8 cellular contexts compared by ENCODE assay signal in the genomic region with DNA sequence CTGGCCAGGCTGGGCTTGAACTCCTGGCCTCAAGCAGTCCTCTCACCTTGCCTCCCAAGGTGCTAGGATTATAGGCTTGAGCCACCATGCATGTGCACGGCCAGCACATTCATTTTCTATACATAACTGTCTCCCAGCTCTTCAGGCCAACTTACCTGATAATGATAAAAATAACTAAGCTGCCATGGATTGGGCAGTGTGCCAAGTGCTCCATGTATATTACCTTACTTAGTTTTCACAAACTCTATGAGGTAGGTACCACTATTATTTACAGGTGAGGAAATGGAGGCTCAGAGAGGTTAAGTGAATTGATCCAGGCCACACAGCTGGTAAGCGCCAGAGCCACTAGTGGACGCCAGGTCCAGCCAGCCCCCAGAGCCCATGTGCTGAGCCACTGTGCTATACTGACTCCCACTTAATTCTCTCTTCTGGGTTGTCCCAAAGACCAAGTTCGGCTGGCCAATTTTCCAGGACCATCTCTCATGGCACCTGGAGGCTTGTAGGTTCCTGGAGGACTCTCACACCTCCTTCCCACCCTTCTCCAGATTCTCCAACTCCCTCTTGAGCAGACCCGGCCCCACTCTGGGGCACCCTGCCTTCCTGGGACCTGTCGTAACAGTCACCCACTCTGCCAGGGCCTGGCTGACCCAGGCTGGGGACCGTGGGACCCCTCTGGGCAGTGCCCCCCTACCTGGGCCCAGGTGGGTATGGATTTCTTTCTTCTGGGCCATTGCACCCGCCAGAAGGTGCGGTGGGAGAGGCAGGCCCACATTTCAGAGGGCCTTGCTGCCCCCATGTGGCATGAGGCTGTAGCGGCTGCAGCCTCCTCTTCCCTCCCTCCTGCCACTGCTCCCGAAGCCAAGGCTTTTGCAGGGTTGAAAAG. TPM values are rescaled to one million over a fixed set of nuclear protein-coding genes. Genes with fewer than 3 reads are reported as not detected.
DNase-seq lines count a peak whose midpoint lies in the region; ATAC-seq, FAIRE-seq and TF ChIP-seq lines count a peak whose summit lies in the region.

No MANE protein-coding gene starts in this region.

- no peak overlapping the region for H3K27ac ChIP-seq in liver (ENCODE audit: low read depth in 1 of 2, low read length in 2 of 2)

- TF ChIP-seq CTCF in CD14-positive monocyte (IDR thresholded peaks at IDR 0.05) (peak; percentile 87), chondrocyte (IDR thresholded peaks at IDR 0.05) (peak; percentile 97), liver (IDR thresholded peaks at IDR 0.05; ENCODE audit: low read depth, low read length, missing input control) (peak; percentile 83)

- H3K27me3 ChIP-seq in liver (ENCODE audit: control insufficient read depth in 4 of 4, insufficient read depth in 4 of 4, low read length in 3 of 4), result no peaks in the 10 kb centered on the region

- WGBS in liver, result 53% methylated on average over 11 of the region's 11 CpGs

- H3K36me3 Mint-ChIP-seq in CD14-positive monocyte (no peaks in the 10 kb centered on the region), chondrocyte (ENCODE audit: low read depth) (no peaks in the 10 kb centered on the region)

- H3K27me3 Mint-ChIP-seq in CD14-positive monocyte (ENCODE audit: low read depth in 3 of 3) (peaks cover 7 to 8% (median 7%) of the 10 kb centered on the region in 3 donors), chondrocyte (ENCODE audit: low read depth) (no peaks in the 10 kb centered on the region)

- H3K4me3 ChIP-seq in liver (ENCODE audit: low read depth in 1 of 3, low read length in 3 of 3), result no peak overlapping the region

- intact Hi-C loops in CD14-positive monocyte (cut with micrococcal nuclease), result loop anchor here in 1 of 2 donors (5.0 kb wide), 2 partner anchors 121 to 156 kb away; no protein-coding TSS in a partner anchor

- no peak overlapping the region for H3K9ac ChIP-seq in liver (ENCODE audit: low read depth in 1 of 2, low read length in 2 of 2)

- peak overlapping the region in 1 of 2 donors; percentile 6 for H3K4me3 Mint-ChIP-seq in CD14-positive monocyte
- no peak overlapping the region for H3K4me3 Mint-ChIP-seq in chondrocyte (ENCODE audit: unreplicated experiment)

- peaks cover 0 to 7% (median 2%) of the 10 kb centered on the region in 4 donors for H3K4me1 ChIP-seq in liver (ENCODE audit: control insufficient read depth in 4 of 4, insufficient read depth in 4 of 4, low read length in 3 of 4)

- no peaks in the 10 kb centered on the region for H3K9me3 Mint-ChIP-seq in CD14-positive monocyte
- H3K9me3 Mint-ChIP-seq in chondrocyte (ENCODE audit: low read depth), result no peaks in the 10 kb centered on the region

- DNase-seq in CD14-positive monocyte (ENCODE audit: low spot score), result no peak
- peak; percentile 42 for DNase-seq in H54 (ENCODE audit: insufficient read length, low spot score)
- DNase-seq in NCI-H2196 treated with DMSO at 0.1 percent for 48 hours (lab: John Stamatoyannopoulos, UW; ENCODE audit: unreplicated experiment), result peak; percentile 78
- DNase-seq in activated CD4-positive, alpha-beta T cell treated with anti-CD3 and anti-CD28 coated beads for 1 hour, result peak; percentile 42
- no peak for DNase-seq in chondrocyte (ENCODE audit: low spot score)
- DNase-seq in stimulated activated CD4-positive, alpha-beta T cell treated with anti-CD3 and anti-CD28 coated beads, TNF-alpha, amount 100 ng/mL, for 4 hours (ENCODE audit: low read depth in 3 of 3), result peak; percentile 21 to 30 (median 24)

- TF ChIP-seq RAD21 in liver (IDR thresholded peaks at IDR 0.05), result peak; percentile 92 to 98

- H3K9me3 ChIP-seq in liver (ENCODE audit: control insufficient read depth in 4 of 4, low read length in 3 of 4), result no peaks in the 10 kb centered on the region

- H3K4me1 Mint-ChIP-seq in CD14-positive monocyte, result peaks cover 12% of the 10 kb centered on the region
- peaks cover 12% of the 10 kb centered on the region for H3K4me1 Mint-ChIP-seq in chondrocyte (ENCODE audit: low read depth)

- no peak for TF ChIP-seq POLR2A in H54 (IDR thresholded peaks at IDR 0.05; ENCODE audit: low read depth, low read length)

- no peak for FAIRE-seq in H54 (lab: Jason Lieb, UNC)

- H3K27ac Mint-ChIP-seq in CD14-positive monocyte (no peak overlapping the region), chondrocyte (ENCODE audit: unreplicated experiment) (no peak overlapping the region)

- no peak for ATAC-seq in HG03378 (IDR thresholded peaks at IDR 0.05; ENCODE audit: unreplicated experiment)

- no peaks in the 10 kb centered on the region for H3K36me3 ChIP-seq in liver (ENCODE audit: control insufficient read depth in 4 of 4, insufficient read depth in 3 of 4, low read depth in 1 of 4, low read length in 3 of 4)

TF ChIP-seq in liver, 16 proteins besides CTCF, POLR2A, EP300 and RAD21:
- TF ChIP-seq, protein P1, sequence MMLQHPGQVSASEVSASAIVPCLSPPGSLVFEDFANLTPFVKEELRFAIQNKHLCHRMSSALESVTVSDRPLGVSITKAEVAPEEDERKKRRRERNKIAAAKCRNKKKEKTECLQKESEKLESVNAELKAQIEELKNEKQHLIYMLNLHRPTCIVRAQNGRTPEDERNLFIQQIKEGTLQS (IDR thresholded peaks at IDR 0.05), result no peak
- no peak for TF ChIP-seq YY1 (IDR thresholded peaks at IDR 0.05)
- TF ChIP-seq SP1 (IDR thresholded peaks at IDR 0.05), result no peak
- no peak for TF ChIP-seq TAF1 (conservative IDR thresholded peaks at IDR 0.05)
- peak in 1 of 2 donors; percentile 60 for TF ChIP-seq RXRA (IDR thresholded peaks at IDR 0.05)

RNA-seq across cellular contexts. Expression of gene CIPC, which starts 30.2 kb away (rescaled TPM):
- 10 to 100 TPM in 1 of 2 donors, 1 to 10 TPM in 1; 4.4 to 11.2 TPM for polyA plus RNA-seq in CD14-positive monocyte
- 9.7 to 11.0 TPM (median 10.0 TPM) in 3 replicates for total RNA-seq in chondrocyte
- total RNA-seq in liver, result 10 to 100 TPM in 1 of 2 donors, 1 to 10 TPM in 1; 6.7 to 17.8 TPM
- 1 to 10 TPM; 5.2 to 6.7 TPM for polyA plus RNA-seq in liver

RNA-seq across cellular contexts. Expression of gene IRF2BPL, which starts 39.4 kb away (rescaled TPM):
- polyA plus RNA-seq in CD14-positive monocyte (1 to 10 TPM; 1.4 to 1.9 TPM), liver (1 to 10 TPM; 3.8 to 7.1 TPM)
- total RNA-seq in chondrocyte (56.0 to 61.9 TPM (median 56.7 TPM) in 3 replicates), liver (10 to 100 TPM in 1 of 2 donors, 1 to 10 TPM in 1; 7.6 to 15.8 TPM)

Comparison
In these comparisons a context has a peak if more than half of its experiments do, and no peak if none do; other contexts are left out.
1. DNase-seq: peak in H54 (single experiment), NCI-H2196 treated with DMSO at 0.1 percent for 48 hours (single experiment), activated CD4-positive, alpha-beta T cell treated with anti-CD3 and anti-CD28 coated beads for 1 hour (single experiment) and stimulated activated CD4-positive, alpha-beta T cell treated with anti-CD3 and anti-CD28 coated beads, TNF-alpha, amount 100 ng/mL, for 4 hours (3 of 3); none in CD14-positive monocyte (single experiment) and chondrocyte (single experiment).
2. Peak in every context shown above with its lines, with median percentiles within 50 percentile points of each other: CTCF ChIP-seq.